Comparison of ENCODE assay signal across 1 cellular context in genomic region chr5:181189962-181190710, GRCh38.
TF ChIP-seq lines count a peak whose summit lies in the region.

No MANE protein-coding gene starts in this region.

TF ChIP-seq in endothelial cell of umbilical vein, 7 proteins besides CTCF, POLR2A, EP300 and RAD21 (continued from another document):
- no peak for TF ChIP-seq FOS (IDR thresholded peaks at IDR 0.05; ENCODE audit: borderline replicate concordance, insufficient read depth, low read length)
TF ChIP-seq in endothelial cell of umbilical vein: peak in this region for 0.
